ENCODE assay signal across 22 cellular contexts in genomic region chr14:91171291-91171690, GRCh38. TPM values are rescaled to one million over a fixed set of nuclear protein-coding genes. Genes with fewer than 3 reads are reported as not detected.
DNase-seq lines count a peak whose midpoint lies in the region; ATAC-seq, FAIRE-seq and TF ChIP-seq lines count a peak whose summit lies in the region.
"Had no signal": no experiment of that assay in that cellular context is flagged by ENCODE, and none has a peak within 500 bp of the region (broad histone marks: within the 10 kb centered on the region; RNA-seq: fewer than 3 reads in every experiment).

No MANE protein-coding gene starts in this region.

- no peak overlapping the region for H3K23ac ChIP-seq in trophoblast cell (ENCODE audit: low read length)

- no peak overlapping the region for H3K4me3 Mint-ChIP-seq in stimulated activated naive CD8-positive, alpha-beta T cell treated with anti-CD3 and anti-CD28 coated beads, Interleukin-15, amount 100 ng/mL, for 72 hours
- H3K4me3 Mint-ChIP-seq: CD8-positive, alpha-beta memory T cell; nephron progenitor cell had no signal

- H3K27me3 ChIP-seq in gastroesophageal sphincter, result no peaks in the 10 kb centered on the region
- no peaks in the 10 kb centered on the region for H3K27me3 ChIP-seq in trophoblast cell (ENCODE audit: insufficient read depth, low read length)
- H3K27me3 ChIP-seq in HepG2 (ENCODE audit: control insufficient read depth in 1 of 2, insufficient read depth in 2 of 2, low read length in 2 of 2), result no peaks in the 10 kb centered on the region
- H3K27me3 ChIP-seq: breast epithelium had no signal

- no peak overlapping the region for H3K4me3 ChIP-seq in gastroesophageal sphincter
- no peak overlapping the region for H3K4me3 ChIP-seq in trophoblast cell (ENCODE audit: low read depth, low read length)
- H3K4me3 ChIP-seq in HepG2 (replicated peaks in 1 of 3; ENCODE audit: insufficient read depth in 1 of 3, low read depth in 2 of 3, low read length in 3 of 3), result no peak overlapping the region
- H3K4me3 ChIP-seq: breast epithelium had no signal

- CTCF ChIA-PET in HepG2 (lab: Yijun Ruan, JAX; ENCODE audit: low intra/inter-chr PET ratio, low total read pairs), result no interaction called here

- no peak overlapping the region for H2BK120ac ChIP-seq in trophoblast cell (ENCODE audit: insufficient read depth, low read length, poor library complexity)

- H3K79me2 ChIP-seq in trophoblast cell (ENCODE audit: control insufficient read depth, insufficient read depth, low read length, poor library complexity), result no peaks in the 10 kb centered on the region
- no peaks in the 10 kb centered on the region for H3K79me2 ChIP-seq in HepG2 (ENCODE audit: insufficient read depth, low read length)

- no peak for DNase-seq in stimulated activated naive CD8-positive, alpha-beta T cell treated with anti-CD3 and anti-CD28 coated beads, Interleukin-15, amount 100 ng/mL, for 72 hours
- no peak for DNase-seq in stimulated activated naive CD8-positive, alpha-beta T cell treated with anti-CD3 and anti-CD28 coated beads, Interleukin-15, Interleukin-2, amounts not matched to agents 100 U/mL and 50 U/mL, for 24 hours
- no peak for DNase-seq in trophoblast cell
- no peak for DNase-seq in left lobe of liver (ENCODE audit: low spot score)
- no peak for DNase-seq in NCI-H774 (lab: John Stamatoyannopoulos, UW)
- DNase-seq in HepG2 (ENCODE audit: low spot score), result no peak
- DNase-seq: activated CD4-positive, CD25-positive, alpha-beta regulatory T cell treated with anti-CD3 and anti-CD28 coated beads, Interleukin-2, amount 50 U/mL, for 72 hours; activated CD8-positive, alpha-beta memory T cell treated with anti-CD3 and anti-CD28 coated beads, Interleukin-2, amount 50 U/mL, for 4 hours; CD8-positive, alpha-beta memory T cell; erythroblast; glutamatergic neuron; mesenchymal stem cell; NCI-H1417; nephron progenitor cell; SHP77; stimulated activated naive CD4-positive, alpha-beta T cell treated with Interleukin-2 at 50 U/mL for 16 hours had no signal

- peak overlapping the region; percentile 69 to 83 for H3K27ac Mint-ChIP-seq in stimulated activated naive CD8-positive, alpha-beta T cell treated with anti-CD3 and anti-CD28 coated beads, Interleukin-15, amount 100 ng/mL, for 72 hours
- H3K27ac Mint-ChIP-seq: nephron progenitor cell had no signal

- no peak overlapping the region for H3K14ac ChIP-seq in trophoblast cell (ENCODE audit: low read length)

- TF ChIP-seq CTCF in gastroesophageal sphincter (IDR thresholded peaks at IDR 0.05) (no peak), HepG2 (CRISPR knock-in tag; IDR thresholded peaks at IDR 0.05) (no peak)

- 75% methylated on average over 2 of the region's 5 CpGs; no CpG with 5 or more reads in 1 of the 2 donors for whole genome bisulfite sequencing in gastroesophageal sphincter (ENCODE audit: low coverage in 1 of 2), 2 donors
- WGBS in trophoblast cell (ENCODE audit: extremely low coverage, insufficient coverage, insufficient read length), result no CpG with 5 or more reads among the region's 5 CpGs
- 90% methylated on average over 3 of the region's 5 CpGs for WGBS in HepG2 (ENCODE audit: low lambda C conversion rate)

- no peak for TF ChIP-seq POLR2A in gastroesophageal sphincter (IDR thresholded peaks at IDR 0.05)
- no peak for TF ChIP-seq POLR2A in HepG2 (IDR thresholded peaks at IDR 0.05; ENCODE audit: insufficient read depth in 1 of 2, low read depth in 2 of 2, low read length in 2 of 2)

- peaks cover 5 to 65% (median 20%) of the 10 kb centered on the region in 3 donors for H3K4me1 ChIP-seq in gastroesophageal sphincter
- peaks cover 0 to 2% of the 10 kb centered on the region in 2 experiments for H3K4me1 ChIP-seq in trophoblast cell (ENCODE audit: control insufficient read depth in 1 of 2, insufficient read depth in 2 of 2, low read length in 2 of 2)
- H3K4me1 ChIP-seq in HepG2 (ENCODE audit: insufficient read depth, low read length), result no peaks in the 10 kb centered on the region

- no peaks in the 10 kb centered on the region for H3K9me3 ChIP-seq in gastroesophageal sphincter
- H3K9me3 ChIP-seq in trophoblast cell (ENCODE audit: insufficient read depth, low read depth, low read length), result peaks cover 2% of the 10 kb centered on the region
- no peaks in the 10 kb centered on the region for H3K9me3 ChIP-seq in HepG2 (ENCODE audit: low read length)
- H3K9me3 ChIP-seq: breast epithelium had no signal

- ATAC-seq in stimulated activated naive CD8-positive, alpha-beta T cell treated with anti-CD3 and anti-CD28 coated beads, Interleukin-15, amount 100 ng/mL, for 72 hours, result no peak
- ATAC-seq in stimulated activated naive CD8-positive, alpha-beta T cell treated with anti-CD3 and anti-CD28 coated beads, Interleukin-15, Interleukin-2, amounts not matched to agents 100 U/mL and 50 U/mL, for 24 hours, result no peak
- ATAC-seq in gastroesophageal sphincter (no peak), left lobe of liver (no peak), HepG2 (no peak), GM21381 (IDR thresholded peaks at IDR 0.05; ENCODE audit: unreplicated experiment) (no peak)
- ATAC-seq: activated naive CD4-positive, alpha-beta T cell treated with anti-CD3 and anti-CD28 coated beads, Interleukin-2, amount 50 U/mL, for 72 hours; HCT116 had no signal

- no TSS peak for BruUV-seq in HepG2 (replicated peaks; lab: Mats Ljungman, UMichigan)

- no peak overlapping the region for H3K18ac ChIP-seq in trophoblast cell (ENCODE audit: low read length)

- H3K36me3 ChIP-seq in gastroesophageal sphincter, result peaks cover 0 to 69% of the 10 kb centered on the region in 2 donors
- H3K36me3 ChIP-seq in trophoblast cell (ENCODE audit: control insufficient read depth in 1 of 2, insufficient read depth in 2 of 2, low read length in 2 of 2), result no peaks in the 10 kb centered on the region
- peaks cover 9 to 49% of the 10 kb centered on the region in 2 experiments; a peak in 4 of 5 replicates for H3K36me3 ChIP-seq in HepG2 (replicated peaks in 1 of 2; ENCODE audit: control insufficient read depth in 1 of 2, insufficient read depth in 2 of 2, low read length in 2 of 2)
- H3K36me3 ChIP-seq: breast epithelium had no signal

- H4K8ac ChIP-seq in trophoblast cell (ENCODE audit: low read depth, low read length), result no peak overlapping the region

- no peak for FAIRE-seq in HepG2 (lab: Jason Lieb, UNC)
- FAIRE-seq: GM19239 had no signal

- H4K91ac ChIP-seq in trophoblast cell (ENCODE audit: low read depth, low read length), result no peak overlapping the region

- no peaks in the 10 kb centered on the region for H4K20me1 ChIP-seq in HepG2 (ENCODE audit: insufficient read depth, low read length)

- H3K4me1 Mint-ChIP-seq in stimulated activated naive CD8-positive, alpha-beta T cell treated with anti-CD3 and anti-CD28 coated beads, Interleukin-15, amount 100 ng/mL, for 72 hours, result peaks cover 14% of the 10 kb centered on the region

- H3K9ac ChIP-seq in trophoblast cell (ENCODE audit: low read length) (peak overlapping the region; percentile 17), HepG2 (ENCODE audit: insufficient read depth, low read depth, low read length) (no peak overlapping the region)

- H2BK5ac ChIP-seq in trophoblast cell (ENCODE audit: low read depth, low read length, poor library complexity), result no peak overlapping the region

- in situ Hi-C loops in HepG2 (cut with HindIII; ENCODE audit: extremely low pct_ligation_motif_present, low pct_unique_long_range_greater_than_20kb), result loop anchor here (5.0 kb wide), 1 partner anchor 269 kb away; no protein-coding TSS in a partner anchor

- no peak for TF ChIP-seq RAD21 in HepG2 (CRISPR knock-in tag; IDR thresholded peaks at IDR 0.05)

- H4K12ac ChIP-seq in trophoblast cell (ENCODE audit: low read depth, low read length), result no peak overlapping the region

- H3K27ac ChIP-seq in gastroesophageal sphincter (peak overlapping the region; percentile 26 to 87 (median 85)), trophoblast cell (ENCODE audit: low read depth, low read length) (no peak overlapping the region), HepG2 (ENCODE audit: extremely low read length, insufficient read depth, low read length) (no peak overlapping the region)

- H3K79me1 ChIP-seq in trophoblast cell (ENCODE audit: low read length), result no peaks in the 10 kb centered on the region

- intact Hi-C loops in HepG2 (cut with micrococcal nuclease; ENCODE audit: unreplicated experiment), result loop anchor here (10.0 kb wide), 1 partner anchor 106 kb away; the partner anchor contains the start of gene RPS6KA5

- POLR2A ChIA-PET in HepG2 (lab: Yijun Ruan, JAX), result no interaction called here

- H3K4ac ChIP-seq in trophoblast cell (ENCODE audit: low read depth, low read length), result no peak overlapping the region

- no peak overlapping the region for H3K4me2 ChIP-seq in trophoblast cell (ENCODE audit: low read length)
- no peak overlapping the region for H3K4me2 ChIP-seq in HepG2 (ENCODE audit: low read depth, low read length)

- TF ChIP-seq EP300 in gastroesophageal sphincter (IDR thresholded peaks at IDR 0.05) (no peak), HepG2 (IDR thresholded peaks at IDR 0.05; ENCODE audit: low read depth in 2 of 2, low read length in 2 of 2) (no peak), HepG2 (CRISPR knock-in tag; IDR thresholded peaks at IDR 0.05; ENCODE audit: borderline replicate concordance) (no peak)

- H2AFZ ChIP-seq in trophoblast cell (ENCODE audit: insufficient read depth, low read length, poor library complexity) (no peak overlapping the region), HepG2 (ENCODE audit: low read length) (no peak overlapping the region)

- no peaks in the 10 kb centered on the region for H3K9me3 Mint-ChIP-seq in stimulated activated naive CD8-positive, alpha-beta T cell treated with anti-CD3 and anti-CD28 coated beads, Interleukin-15, amount 100 ng/mL, for 72 hours
- H3K9me3 Mint-ChIP-seq: activated naive CD4-positive, alpha-beta T cell treated with anti-CD3 and anti-CD28 coated beads, Interleukin-2, amount 50 U/mL, for 72 hours; CD8-positive, alpha-beta memory T cell; nephron progenitor cell had no signal

- H3K27me3 Mint-ChIP-seq in stimulated activated naive CD8-positive, alpha-beta T cell treated with anti-CD3 and anti-CD28 coated beads, Interleukin-15, amount 100 ng/mL, for 72 hours, result no peaks in the 10 kb centered on the region
- H3K27me3 Mint-ChIP-seq: CD8-positive, alpha-beta memory T cell had no signal

- H2BK12ac ChIP-seq in trophoblast cell (ENCODE audit: low read length), result no peak overlapping the region

- H2AK5ac ChIP-seq in trophoblast cell (ENCODE audit: low read length), result no peak overlapping the region

RNA-seq across cellular contexts. Expression of gene DGLUCY, which starts 57.4 kb away (rescaled TPM):
- total RNA-seq in gastroesophageal sphincter (100 to 1,000 TPM in 1 of 4 donors, 10 to 100 TPM in 3; 52.8 to 118 (median 77.3) TPM), left lobe of liver (53.1 TPM), HepG2 (2016; rRNA removed; fragmentation: Illumina TruSeq; extraction: Trizol) (16.6 and 36.3 TPM in 2 replicates)
- 8.8 and 10.1 TPM in 2 replicates for polyA plus RNA-seq in trophoblast cell (2013)
- 7.4 and 10.5 TPM in 2 replicates for total RNA-seq in HepG2 (2016; cell fraction: cytosol; rRNA removed; fragmentation: Illumina TruSeq; extraction: Trizol; ENCODE audit: low read depth)
- 19.2 and 33.7 TPM in 2 replicates for total RNA-seq in HepG2 (2016; cell fraction: insoluble cytoplasmic fraction; rRNA removed; fragmentation: Illumina TruSeq; extraction: Trizol)
- 13.9 and 17.2 TPM in 2 replicates for total RNA-seq in HepG2 (2016; cell fraction: membrane; rRNA removed; fragmentation: Illumina TruSeq; extraction: Trizol)
- total RNA-seq in HepG2 (2016; cell fraction: nucleus; rRNA removed; fragmentation: Illumina TruSeq; extraction: Trizol), result 41.0 and 53.4 TPM in 2 replicates
- 14.8 and 18.8 TPM in 2 replicates for polyA plus RNA-seq in HepG2 (2011; rRNA removed)
- polyA plus RNA-seq in HepG2 (2011; cell fraction: cytosol; rRNA removed), result 10.0 and 10.9 TPM in 2 replicates
- 69.0 and 79.9 TPM in 2 replicates for polyA plus RNA-seq in HepG2 (2011; cell fraction: nucleus; rRNA removed)
- 14.0 and 15.8 TPM in 2 replicates for polyA plus RNA-seq in HepG2 (2012)
- 7.4 and 8.4 TPM in 2 replicates for polyA plus RNA-seq in HepG2 (2016; cell fraction: cytosol; fragmentation: Illumina TruSeq; extraction: Trizol; ENCODE audit: low read depth)
- 12.6 and 15.7 TPM in 2 replicates for polyA plus RNA-seq in HepG2 (2016; cell fraction: insoluble cytoplasmic fraction; fragmentation: Illumina TruSeq; extraction: Trizol; ENCODE audit: low read depth)
- 11.4 and 11.6 TPM in 2 replicates for polyA plus RNA-seq in HepG2 (2016; cell fraction: membrane; fragmentation: Illumina TruSeq; extraction: Trizol; ENCODE audit: low read depth)
- 45.5 and 47.0 TPM in 2 replicates for polyA plus RNA-seq in HepG2 (2016; cell fraction: nucleus; fragmentation: Illumina TruSeq; extraction: Trizol; ENCODE audit: insufficient read depth, low read depth)
- 6.1 and 32.7 TPM in 2 replicates for polyA minus RNA-seq in HepG2 (2011; rRNA and poly(A)+ RNA removed; ENCODE audit: low replicate concordance)
- polyA minus RNA-seq in HepG2 (2011; cell fraction: cytosol; rRNA and poly(A)+ RNA removed), result 9.4 and 9.6 TPM in 2 replicates
- 44.3 and 59.9 TPM in 2 replicates for polyA minus RNA-seq in HepG2 (2011; cell fraction: nucleus; rRNA and poly(A)+ RNA removed)

Comparison
In these comparisons a context has a peak if more than half of its experiments do, and no peak if none do; other contexts are left out.
1. H3K27ac ChIP-seq: peak in gastroesophageal sphincter (4 of 4); none in trophoblast cell (single experiment) and HepG2 (single experiment).